1 cellular context compared by ENCODE assay signal in the genomic region with DNA sequence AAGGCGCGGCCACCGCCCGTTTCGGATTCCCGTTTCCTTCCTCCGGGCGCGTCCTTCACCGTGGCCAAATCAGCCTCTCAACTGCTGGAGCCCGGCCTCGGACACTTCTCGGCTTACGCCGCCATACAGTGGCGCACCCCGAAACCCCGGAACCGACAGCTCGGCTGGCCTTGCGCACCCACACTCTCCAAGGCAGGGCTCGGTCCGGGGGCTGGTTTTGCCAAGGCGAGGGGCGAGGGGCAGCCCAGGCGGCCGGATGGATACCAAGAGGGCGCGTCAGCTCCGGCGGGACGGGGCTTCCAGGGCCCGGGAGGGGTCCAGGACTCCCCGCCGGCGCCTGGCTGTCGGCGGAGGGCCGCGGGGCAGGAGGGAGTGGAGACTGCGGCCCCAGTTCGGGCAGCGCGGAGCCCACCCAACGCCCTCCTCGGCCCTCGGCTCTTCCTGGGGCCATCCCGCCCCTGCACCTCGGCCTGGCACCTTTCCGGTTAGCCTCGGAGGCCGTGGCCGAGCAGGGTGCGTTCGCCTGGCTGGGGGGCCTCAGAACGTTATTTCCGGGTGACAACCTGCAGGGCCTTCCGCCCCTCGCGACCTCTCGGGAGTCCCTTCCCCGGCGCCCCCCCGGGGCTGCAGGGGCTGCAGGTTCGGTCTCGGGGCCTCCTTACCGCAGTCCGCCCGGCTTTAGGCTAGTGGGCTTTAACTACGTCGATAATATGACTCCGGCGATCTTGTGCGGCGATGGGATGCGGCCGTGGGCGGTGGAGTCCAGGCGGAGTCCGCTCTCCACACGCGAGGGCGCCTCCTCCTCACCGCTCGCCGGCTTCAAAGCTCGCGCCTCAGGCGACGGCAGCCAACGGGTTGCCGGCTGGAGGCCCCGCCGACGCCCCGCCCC.
TF ChIP-seq lines count a peak whose summit lies in the region.

No MANE protein-coding gene starts in this region.

TF ChIP-seq in HepG2, 621 proteins besides CTCF, POLR2A, EP300 and RAD21 (continues in another document):
- TF ChIP-seq SRF (IDR thresholded peaks at IDR 0.05; ENCODE audit: low read depth, low read length), result no peak
- TF ChIP-seq, protein P1, sequence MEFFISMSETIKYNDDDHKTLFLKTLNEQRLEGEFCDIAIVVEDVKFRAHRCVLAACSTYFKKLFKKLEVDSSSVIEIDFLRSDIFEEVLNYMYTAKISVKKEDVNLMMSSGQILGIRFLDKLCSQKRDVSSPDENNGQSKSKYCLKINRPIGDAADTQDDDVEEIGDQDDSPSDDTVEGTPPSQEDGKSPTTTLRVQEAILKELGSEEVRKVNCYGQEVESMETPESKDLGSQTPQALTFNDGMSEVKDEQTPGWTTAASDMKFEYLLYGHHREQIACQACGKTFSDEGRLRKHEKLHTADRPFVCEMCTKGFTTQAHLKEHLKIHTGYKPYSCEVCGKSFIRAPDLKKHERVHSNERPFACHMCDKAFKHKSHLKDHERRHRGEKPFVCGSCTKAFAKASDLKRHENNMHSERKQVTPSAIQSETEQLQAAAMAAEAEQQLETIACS (CRISPR knock-in tag; IDR thresholded peaks at IDR 0.05), result no peak
- TF ChIP-seq, protein P2, sequence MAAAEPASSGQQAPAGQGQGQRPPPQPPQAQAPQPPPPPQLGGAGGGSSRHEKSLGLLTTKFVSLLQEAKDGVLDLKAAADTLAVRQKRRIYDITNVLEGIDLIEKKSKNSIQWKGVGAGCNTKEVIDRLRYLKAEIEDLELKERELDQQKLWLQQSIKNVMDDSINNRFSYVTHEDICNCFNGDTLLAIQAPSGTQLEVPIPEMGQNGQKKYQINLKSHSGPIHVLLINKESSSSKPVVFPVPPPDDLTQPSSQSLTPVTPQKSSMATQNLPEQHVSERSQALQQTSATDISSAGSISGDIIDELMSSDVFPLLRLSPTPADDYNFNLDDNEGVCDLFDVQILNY (CRISPR knock-in tag; conservative IDR thresholded peaks at IDR 0.05), result peak; percentile 96
- TF ChIP-seq MTA1 (CRISPR knock-in tag; IDR thresholded peaks at IDR 0.05; ENCODE audit: borderline replicate concordance), result peak; percentile 3; the same call in 1 of the 2 replicates
- TF ChIP-seq, protein P3, sequence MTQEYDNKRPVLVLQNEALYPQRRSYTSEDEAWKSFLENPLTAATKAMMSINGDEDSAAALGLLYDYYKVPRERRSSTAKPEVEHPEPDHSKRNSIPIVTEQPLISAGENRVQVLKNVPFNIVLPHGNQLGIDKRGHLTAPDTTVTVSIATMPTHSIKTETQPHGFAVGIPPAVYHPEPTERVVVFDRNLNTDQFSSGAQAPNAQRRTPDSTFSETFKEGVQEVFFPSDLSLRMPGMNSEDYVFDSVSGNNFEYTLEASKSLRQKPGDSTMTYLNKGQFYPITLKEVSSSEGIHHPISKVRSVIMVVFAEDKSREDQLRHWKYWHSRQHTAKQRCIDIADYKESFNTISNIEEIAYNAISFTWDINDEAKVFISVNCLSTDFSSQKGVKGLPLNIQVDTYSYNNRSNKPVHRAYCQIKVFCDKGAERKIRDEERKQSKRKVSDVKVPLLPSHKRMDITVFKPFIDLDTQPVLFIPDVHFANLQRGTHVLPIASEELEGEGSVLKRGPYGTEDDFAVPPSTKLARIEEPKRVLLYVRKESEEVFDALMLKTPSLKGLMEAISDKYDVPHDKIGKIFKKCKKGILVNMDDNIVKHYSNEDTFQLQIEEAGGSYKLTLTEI (CRISPR knock-in tag; conservative IDR thresholded peaks at IDR 0.05), result no peak
- 0 out of 2 replicates have a peak, but pooled peaks have one; percentile 35 for TF ChIP-seq BORCS8-MEF2B (CRISPR knock-in tag; IDR thresholded peaks at IDR 0.05)
- TF ChIP-seq, protein P4, sequence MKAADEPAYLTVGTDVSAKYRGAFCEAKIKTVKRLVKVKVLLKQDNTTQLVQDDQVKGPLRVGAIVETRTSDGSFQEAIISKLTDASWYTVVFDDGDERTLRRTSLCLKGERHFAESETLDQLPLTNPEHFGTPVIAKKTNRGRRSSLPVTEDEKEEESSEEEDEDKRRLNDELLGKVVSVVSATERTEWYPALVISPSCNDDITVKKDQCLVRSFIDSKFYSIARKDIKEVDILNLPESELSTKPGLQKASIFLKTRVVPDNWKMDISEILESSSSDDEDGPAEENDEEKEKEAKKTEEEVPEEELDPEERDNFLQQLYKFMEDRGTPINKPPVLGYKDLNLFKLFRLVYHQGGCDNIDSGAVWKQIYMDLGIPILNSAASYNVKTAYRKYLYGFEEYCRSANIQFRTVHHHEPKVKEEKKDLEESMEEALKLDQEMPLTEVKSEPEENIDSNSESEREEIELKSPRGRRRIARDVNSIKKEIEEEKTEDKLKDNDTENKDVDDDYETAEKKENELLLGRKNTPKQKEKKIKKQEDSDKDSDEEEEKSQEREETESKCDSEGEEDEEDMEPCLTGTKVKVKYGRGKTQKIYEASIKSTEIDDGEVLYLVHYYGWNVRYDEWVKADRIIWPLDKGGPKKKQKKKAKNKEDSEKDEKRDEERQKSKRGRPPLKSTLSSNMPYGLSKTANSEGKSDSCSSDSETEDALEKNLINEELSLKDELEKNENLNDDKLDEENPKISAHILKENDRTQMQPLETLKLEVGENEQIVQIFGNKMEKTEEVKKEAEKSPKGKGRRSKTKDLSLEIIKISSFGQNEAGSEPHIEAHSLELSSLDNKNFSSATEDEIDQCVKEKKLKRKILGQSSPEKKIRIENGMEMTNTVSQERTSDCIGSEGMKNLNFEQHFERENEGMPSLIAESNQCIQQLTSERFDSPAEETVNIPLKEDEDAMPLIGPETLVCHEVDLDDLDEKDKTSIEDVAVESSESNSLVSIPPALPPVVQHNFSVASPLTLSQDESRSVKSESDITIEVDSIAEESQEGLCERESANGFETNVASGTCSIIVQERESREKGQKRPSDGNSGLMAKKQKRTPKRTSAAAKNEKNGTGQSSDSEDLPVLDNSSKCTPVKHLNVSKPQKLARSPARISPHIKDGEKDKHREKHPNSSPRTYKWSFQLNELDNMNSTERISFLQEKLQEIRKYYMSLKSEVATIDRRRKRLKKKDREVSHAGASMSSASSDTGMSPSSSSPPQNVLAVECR (CRISPR knock-in tag; IDR thresholded peaks at IDR 0.05; ENCODE audit: borderline replicate concordance), result peak; percentile 100
- TF ChIP-seq, protein P5, sequence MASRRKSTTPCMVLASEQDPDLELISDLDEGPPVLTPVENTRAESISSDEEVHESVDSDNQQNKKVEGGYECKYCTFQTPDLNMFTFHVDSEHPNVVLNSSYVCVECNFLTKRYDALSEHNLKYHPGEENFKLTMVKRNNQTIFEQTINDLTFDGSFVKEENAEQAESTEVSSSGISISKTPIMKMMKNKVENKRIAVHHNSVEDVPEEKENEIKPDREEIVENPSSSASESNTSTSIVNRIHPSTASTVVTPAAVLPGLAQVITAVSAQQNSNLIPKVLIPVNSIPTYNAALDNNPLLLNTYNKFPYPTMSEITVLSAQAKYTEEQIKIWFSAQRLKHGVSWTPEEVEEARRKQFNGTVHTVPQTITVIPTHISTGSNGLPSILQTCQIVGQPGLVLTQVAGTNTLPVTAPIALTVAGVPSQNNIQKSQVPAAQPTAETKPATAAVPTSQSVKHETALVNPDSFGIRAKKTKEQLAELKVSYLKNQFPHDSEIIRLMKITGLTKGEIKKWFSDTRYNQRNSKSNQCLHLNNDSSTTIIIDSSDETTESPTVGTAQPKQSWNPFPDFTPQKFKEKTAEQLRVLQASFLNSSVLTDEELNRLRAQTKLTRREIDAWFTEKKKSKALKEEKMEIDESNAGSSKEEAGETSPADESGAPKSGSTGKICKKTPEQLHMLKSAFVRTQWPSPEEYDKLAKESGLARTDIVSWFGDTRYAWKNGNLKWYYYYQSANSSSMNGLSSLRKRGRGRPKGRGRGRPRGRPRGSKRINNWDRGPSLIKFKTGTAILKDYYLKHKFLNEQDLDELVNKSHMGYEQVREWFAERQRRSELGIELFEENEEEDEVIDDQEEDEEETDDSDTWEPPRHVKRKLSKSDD (CRISPR knock-in tag; IDR thresholded peaks at IDR 0.05; ENCODE audit: low read depth), result no peak; the same call in 1 of the 2 replicates
- TF ChIP-seq, protein P6, sequence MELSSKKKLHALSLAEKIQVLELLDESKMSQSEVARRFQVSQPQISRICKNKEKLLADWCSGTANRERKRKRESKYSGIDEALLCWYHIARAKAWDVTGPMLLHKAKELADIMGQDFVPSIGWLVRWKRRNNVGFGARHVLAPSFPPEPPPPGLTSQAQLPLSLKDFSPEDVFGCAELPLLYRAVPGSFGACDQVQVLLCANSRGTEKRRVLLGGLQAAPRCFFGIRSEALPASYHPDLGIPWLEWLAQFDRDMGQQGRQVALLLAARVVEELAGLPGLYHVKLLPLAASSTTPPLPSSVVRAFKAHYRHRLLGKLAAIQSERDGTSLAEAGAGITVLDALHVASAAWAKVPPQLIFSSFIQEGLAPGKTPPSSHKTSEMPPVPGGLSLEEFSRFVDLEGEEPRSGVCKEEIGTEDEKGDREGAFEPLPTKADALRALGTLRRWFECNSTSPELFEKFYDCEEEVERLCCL (CRISPR knock-in tag; IDR thresholded peaks at IDR 0.05; ENCODE audit: borderline replicate concordance), result 0 out of 2 replicates have a peak, but pooled peaks have one; percentile 9
- TF ChIP-seq RAD51 (IDR thresholded peaks at IDR 0.05; ENCODE audit: borderline replicate concordance), result no peak
- TF ChIP-seq MED8 (CRISPR knock-in tag; IDR thresholded peaks at IDR 0.05; ENCODE audit: insufficient replicate concordance), result peak; percentile 41
- peak; percentile 34 for TF ChIP-seq ZNF792 (CRISPR knock-in tag; IDR thresholded peaks at IDR 0.05)
- TF ChIP-seq ZNF563 (CRISPR knock-in tag; IDR thresholded peaks at IDR 0.05), result peak; percentile 11
- peak; percentile 72; the same call in 1 of the 2 replicates for TF ChIP-seq POLR2G (IDR thresholded peaks at IDR 0.05; ENCODE audit: low read depth, low read length)
- TF ChIP-seq HNRNPLL (IDR thresholded peaks at IDR 0.05; ENCODE audit: low read depth, low read length, poor library complexity, severe bottlenecking), result no peak
- 0 out of 2 replicates have a peak, but pooled peaks have one; percentile 6 for TF ChIP-seq EEA1 (CRISPR knock-in tag; IDR thresholded peaks at IDR 0.05; ENCODE audit: borderline replicate concordance)
- TF ChIP-seq, protein P7, sequence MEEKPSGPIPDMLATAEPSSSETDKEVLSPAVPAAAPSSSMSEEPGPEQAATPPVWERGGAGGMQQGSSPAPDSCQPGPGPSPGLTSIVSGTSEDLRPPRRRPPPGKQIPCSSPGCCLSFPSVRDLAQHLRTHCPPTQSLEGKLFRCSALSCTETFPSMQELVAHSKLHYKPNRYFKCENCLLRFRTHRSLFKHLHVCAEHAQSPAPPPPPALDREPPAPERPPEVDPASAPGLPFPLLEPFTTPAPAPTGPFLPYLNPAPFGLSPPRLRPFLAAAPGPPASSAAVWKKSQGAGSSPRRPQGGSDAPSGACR (CRISPR knock-in tag; IDR thresholded peaks at IDR 0.05), result peak; percentile 74
- TF ChIP-seq, protein P8, sequence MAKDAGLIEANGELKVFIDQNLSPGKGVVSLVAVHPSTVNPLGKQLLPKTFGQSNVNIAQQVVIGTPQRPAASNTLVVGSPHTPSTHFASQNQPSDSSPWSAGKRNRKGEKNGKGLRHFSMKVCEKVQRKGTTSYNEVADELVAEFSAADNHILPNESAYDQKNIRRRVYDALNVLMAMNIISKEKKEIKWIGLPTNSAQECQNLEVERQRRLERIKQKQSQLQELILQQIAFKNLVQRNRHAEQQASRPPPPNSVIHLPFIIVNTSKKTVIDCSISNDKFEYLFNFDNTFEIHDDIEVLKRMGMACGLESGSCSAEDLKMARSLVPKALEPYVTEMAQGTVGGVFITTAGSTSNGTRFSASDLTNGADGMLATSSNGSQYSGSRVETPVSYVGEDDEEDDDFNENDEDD (CRISPR knock-in tag; IDR thresholded peaks at IDR 0.05; ENCODE audit: borderline replicate concordance), result peak; percentile 98
- TF ChIP-seq TEAD2 (CRISPR knock-in tag; IDR thresholded peaks at IDR 0.05), result peak; percentile 74; the same call in 1 of the 2 replicates
- TF ChIP-seq ZBTB7A (CRISPR knock-in tag; IDR thresholded peaks at IDR 0.05), result no peak
- peak; percentile 91 for TF ChIP-seq ZC3H13 (CRISPR knock-in tag; IDR thresholded peaks at IDR 0.05)
- TF ChIP-seq FOXM1 (CRISPR knock-in tag; IDR thresholded peaks at IDR 0.05), result peak; percentile 37; the same call in 1 of the 2 replicates
- TF ChIP-seq, protein P9, sequence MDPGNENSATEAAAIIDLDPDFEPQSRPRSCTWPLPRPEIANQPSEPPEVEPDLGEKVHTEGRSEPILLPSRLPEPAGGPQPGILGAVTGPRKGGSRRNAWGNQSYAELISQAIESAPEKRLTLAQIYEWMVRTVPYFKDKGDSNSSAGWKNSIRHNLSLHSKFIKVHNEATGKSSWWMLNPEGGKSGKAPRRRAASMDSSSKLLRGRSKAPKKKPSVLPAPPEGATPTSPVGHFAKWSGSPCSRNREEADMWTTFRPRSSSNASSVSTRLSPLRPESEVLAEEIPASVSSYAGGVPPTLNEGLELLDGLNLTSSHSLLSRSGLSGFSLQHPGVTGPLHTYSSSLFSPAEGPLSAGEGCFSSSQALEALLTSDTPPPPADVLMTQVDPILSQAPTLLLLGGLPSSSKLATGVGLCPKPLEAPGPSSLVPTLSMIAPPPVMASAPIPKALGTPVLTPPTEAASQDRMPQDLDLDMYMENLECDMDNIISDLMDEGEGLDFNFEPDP (CRISPR knock-in tag; conservative IDR thresholded peaks at IDR 0.05), result peak; percentile 96
- TF ChIP-seq PHF8 (CRISPR knock-in tag; IDR thresholded peaks at IDR 0.05), result peak; percentile 64; the same call in 1 of the 2 replicates
- TF ChIP-seq, protein P10, sequence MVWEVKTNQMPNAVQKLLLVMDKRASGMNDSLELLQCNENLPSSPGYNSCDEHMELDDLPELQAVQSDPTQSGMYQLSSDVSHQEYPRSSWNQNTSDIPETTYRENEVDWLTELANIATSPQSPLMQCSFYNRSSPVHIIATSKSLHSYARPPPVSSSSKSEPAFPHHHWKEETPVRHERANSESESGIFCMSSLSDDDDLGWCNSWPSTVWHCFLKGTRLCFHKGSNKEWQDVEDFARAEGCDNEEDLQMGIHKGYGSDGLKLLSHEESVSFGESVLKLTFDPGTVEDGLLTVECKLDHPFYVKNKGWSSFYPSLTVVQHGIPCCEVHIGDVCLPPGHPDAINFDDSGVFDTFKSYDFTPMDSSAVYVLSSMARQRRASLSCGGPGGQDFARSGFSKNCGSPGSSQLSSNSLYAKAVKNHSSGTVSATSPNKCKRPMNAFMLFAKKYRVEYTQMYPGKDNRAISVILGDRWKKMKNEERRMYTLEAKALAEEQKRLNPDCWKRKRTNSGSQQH (CRISPR knock-in tag; IDR thresholded peaks at IDR 0.05; ENCODE audit: low read depth), result peak; percentile 99
- TF ChIP-seq ZSCAN20 (CRISPR knock-in tag; IDR thresholded peaks at IDR 0.05; ENCODE audit: borderline replicate concordance), result 0 out of 2 replicates have a peak, but pooled peaks have one; percentile 38
- 0 out of 2 replicates have a peak, but pooled peaks have one; percentile 78 for TF ChIP-seq ZFP90 (CRISPR knock-in tag; IDR thresholded peaks at IDR 0.05; ENCODE audit: borderline replicate concordance)
- no peak for TF ChIP-seq ZNF780A (CRISPR knock-in tag; IDR thresholded peaks at IDR 0.05)
- peak; percentile 98 for TF ChIP-seq TGIF2 (CRISPR knock-in tag; IDR thresholded peaks at IDR 0.05)
- TF ChIP-seq, protein P11, sequence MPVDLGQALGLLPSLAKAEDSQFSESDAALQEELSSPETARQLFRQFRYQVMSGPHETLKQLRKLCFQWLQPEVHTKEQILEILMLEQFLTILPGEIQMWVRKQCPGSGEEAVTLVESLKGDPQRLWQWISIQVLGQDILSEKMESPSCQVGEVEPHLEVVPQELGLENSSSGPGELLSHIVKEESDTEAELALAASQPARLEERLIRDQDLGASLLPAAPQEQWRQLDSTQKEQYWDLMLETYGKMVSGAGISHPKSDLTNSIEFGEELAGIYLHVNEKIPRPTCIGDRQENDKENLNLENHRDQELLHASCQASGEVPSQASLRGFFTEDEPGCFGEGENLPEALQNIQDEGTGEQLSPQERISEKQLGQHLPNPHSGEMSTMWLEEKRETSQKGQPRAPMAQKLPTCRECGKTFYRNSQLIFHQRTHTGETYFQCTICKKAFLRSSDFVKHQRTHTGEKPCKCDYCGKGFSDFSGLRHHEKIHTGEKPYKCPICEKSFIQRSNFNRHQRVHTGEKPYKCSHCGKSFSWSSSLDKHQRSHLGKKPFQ (CRISPR knock-in tag; IDR thresholded peaks at IDR 0.05; ENCODE audit: insufficient replicate concordance), result no peak
- peak; percentile 68; the same call in 1 of the 2 replicates for TF ChIP-seq ZMAT3 (CRISPR knock-in tag; conservative IDR thresholded peaks at IDR 0.05)
